Comparison of ENCODE assay signal across 11 cellular contexts in genomic region chr22:23204541-23205157, GRCh38. TPM values are rescaled to one million over a fixed set of nuclear protein-coding genes. Genes with fewer than 3 reads are reported as not detected.
DNase-seq lines count a peak whose midpoint lies in the region; ATAC-seq, FAIRE-seq and TF ChIP-seq lines count a peak whose summit lies in the region.
"Had no signal": no experiment of that assay in that cellular context is flagged by ENCODE, and none has a peak within 500 bp of the region (broad histone marks: within the 10 kb centered on the region; RNA-seq: fewer than 3 reads in every experiment).

No MANE protein-coding gene starts in this region.

- no peak overlapping the region for H4K5ac ChIP-seq in H1 (ENCODE audit: insufficient read length, low read depth, low read length)

- no peak overlapping the region for H3K14ac ChIP-seq in H1 (ENCODE audit: insufficient read length)

- H3K4ac ChIP-seq in H1 (replicated peaks; ENCODE audit: insufficient read length, low read depth, low read length) = no peak overlapping the region

- no peak overlapping the region for H3K56ac ChIP-seq in H1 (replicated peaks; ENCODE audit: insufficient read length, low read depth, low read length)

- peak overlapping the region; percentile 63 for H4K8ac ChIP-seq in H1 (ENCODE audit: extremely low read depth, insufficient read depth, low read length)

- H3K23me2 ChIP-seq in H1 (ENCODE audit: low read depth, low read length) = peaks cover 2% of the 10 kb centered on the region; the same call in 1 of the 2 replicates

- TF ChIP-seq EP300 in H1 (IDR thresholded peaks at IDR 0.05; ENCODE audit: borderline replicate concordance in 1 of 2, low read depth in 2 of 2, low read length in 2 of 2) = no peak

- no peak for TF ChIP-seq RAD21 in H1 (IDR thresholded peaks at IDR 0.05 in 1 of 2, conservative IDR thresholded peaks at IDR 0.05 in 1 of 2; ENCODE audit: low read depth in 2 of 2, low read length in 2 of 2)

- POLR2A ChIA-PET in H1 (lab: Charles Lee; ENCODE audit: partially characterized antibody) = interaction anchor here (0.9 to 1.4 kb wide), 4 partner anchors 8 to 37 kb away, joined by 3 to 4 read pairs (median 3); partner anchors contain the start of gene BCR

- no peak for TF ChIP-seq POLR2A in H1 (IDR thresholded peaks at IDR 0.05; ENCODE audit: control extremely low read depth in 1 of 2, low read depth in 2 of 2, low read length in 2 of 2)

- no peak overlapping the region for H3K4me2 ChIP-seq in H1 (ENCODE audit: insufficient read depth in 1 of 2, low read depth in 2 of 2, low read length in 2 of 2)
- H3K4me2 ChIP-seq: BLaER1, GM23338 had no signal

- no peak overlapping the region for H2AK5ac ChIP-seq in H1 (ENCODE audit: low read depth, low read length)

- H2BK120ac ChIP-seq in H1 (replicated peaks; ENCODE audit: low read depth, low read length) = no peak overlapping the region

- H3K79me1 ChIP-seq in H1 (ENCODE audit: low read depth, low read length) = peaks cover 27% of the 10 kb centered on the region

- H2BK5ac ChIP-seq in H1 (ENCODE audit: low read depth, low read length) = peak overlapping the region; percentile 71

- no peak for ATAC-seq in GM19397 (IDR thresholded peaks at IDR 0.05; ENCODE audit: unreplicated experiment)
- ATAC-seq: GM12878, GM23338 had no signal

- no peak overlapping the region for H3K27ac ChIP-seq in H1 (ENCODE audit: low read depth, low read length)
- H3K27ac ChIP-seq: BLaER1 had no signal

- no peak overlapping the region for H4K91ac ChIP-seq in H1 (replicated peaks; ENCODE audit: insufficient read length, low read length)

- no peak overlapping the region for H3K9ac ChIP-seq in H1 (replicated peaks in 1 of 4; ENCODE audit: extremely low read depth in 1 of 4, low read depth in 3 of 4, low read length in 3 of 4)
- H3K9ac ChIP-seq: BLaER1 had no signal

- peaks cover 23 to 36% of the 10 kb centered on the region in 2 experiments for H4K20me1 ChIP-seq in H1 (replicated peaks in 1 of 2; ENCODE audit: control insufficient read depth in 1 of 2, insufficient read depth in 2 of 2, low read length in 2 of 2)

- CTCF ChIA-PET in H1 (lab: Charles Lee; ENCODE audit: partially characterized antibody) = interaction anchor here (0.6 to 2.3 kb wide), 8 partner anchors 10 to 1200 kb away, joined by 3 to 10 read pairs (median 4); no protein-coding TSS in a partner anchor

- DNase-seq in A172 (ENCODE audit: low spot score) (peak; percentile 32), NCI-H2196 (lab: John Stamatoyannopoulos, UW; ENCODE audit: unreplicated experiment) (peak; percentile 46), H1 (ENCODE audit: low read depth in 1 of 2, low spot score in 2 of 2) (no peak), myocyte (ENCODE audit: low read depth) (peak; percentile 79), Kasumi-1 (lab: John Stamatoyannopoulos, UW) (no peak), retina (no peak), ACHN (no peak)

- H3K9me3 ChIP-seq in H1 (ENCODE audit: insufficient read depth in 2 of 2, low read depth in 1 of 2, low read length in 1 of 2) = no peaks in the 10 kb centered on the region
- H3K9me3 ChIP-seq: BLaER1 had no signal

- peak overlapping the region; percentile 39; the same call in 1 of the 2 replicates for H2BK12ac ChIP-seq in H1 (ENCODE audit: low read depth, low read length)

- no peak overlapping the region; the same call in 1 of the 2 replicates for H3K18ac ChIP-seq in H1 (ENCODE audit: extremely low read depth, low read length)

- H3K36me3 ChIP-seq in H1 (ENCODE audit: control insufficient read depth in 2 of 4, insufficient read depth in 4 of 4, low read length in 3 of 4) = 0 out of 8 replicates have a peak, but pooled peaks cover 0 to 6% (median 0%) of the 10 kb centered on the region in 4 experiments

- TF ChIP-seq CTCF in H1 (IDR thresholded peaks at IDR 0.05; ENCODE audit: control extremely low read depth in 1 of 3, insufficient read depth in 1 of 3, low read depth in 1 of 3, low read length in 3 of 3) = no peak

- peaks cover 0 to 14% (median 3%) of the 10 kb centered on the region in 4 experiments; a peak in 4 of 7 replicates for H3K4me1 ChIP-seq in H1 (replicated peaks in 1 of 4; ENCODE audit: control insufficient read depth in 3 of 4, insufficient read depth in 4 of 4, low read length in 3 of 4)

- H3K27me3 ChIP-seq in H1 (replicated peaks in 1 of 4; ENCODE audit: control insufficient read depth in 3 of 4, extremely low read depth in 1 of 4, insufficient read depth in 3 of 4, low read length in 3 of 4) = no peaks in the 10 kb centered on the region
- H3K27me3 ChIP-seq: BLaER1 had no signal

- in situ Hi-C loops in ACHN (cut with HindIII; ENCODE audit: low pct_ligation_motif_present, low pct_unique_long_range_greater_than_20kb, low sequenced_read_pairs) = no loop called here

- no peak overlapping the region for H2BK15ac ChIP-seq in H1 (ENCODE audit: low read length)

- FAIRE-seq in H1 (lab: Jason Lieb, UNC) = no peak
- FAIRE-seq: GM12878 had no signal

- no peak overlapping the region for H3K4me3 ChIP-seq in H1 (ENCODE audit: extremely low read depth in 1 of 4, insufficient read depth in 2 of 4, low read depth in 3 of 4, low read length in 4 of 4)
- H3K4me3 ChIP-seq: BLaER1, GM12878, GM23338 had no signal

- no peak overlapping the region for H2BK20ac ChIP-seq in H1 (ENCODE audit: low read length)

- H3K23ac ChIP-seq in H1 (ENCODE audit: insufficient read length) = no peak overlapping the region

- peaks cover 16 to 92% of the 10 kb centered on the region in 2 experiments for H3K79me2 ChIP-seq in H1 (ENCODE audit: control insufficient read depth in 1 of 2, insufficient read depth in 2 of 2, low read length in 2 of 2)

- H2AFZ ChIP-seq in H1 (ENCODE audit: low read length) = no peak overlapping the region
- H2AFZ ChIP-seq: GM23338 had no signal

- WGBS in H1 (ENCODE audit: extremely low coverage in 1 of 2, insufficient coverage in 1 of 2, insufficient read length in 1 of 2, insufficient replicate concordance in 2 of 2, low coverage in 1 of 2, low lambda C conversion rate in 2 of 2, missing lambda C conversion rate in 1 of 2), 2 experiments = 86% methylated on average over 11 of the region's 11 CpGs; no CpG with 5 or more reads in 1 of the 2 experiments

TF ChIP-seq in H1, 55 proteins besides CTCF, POLR2A, EP300 and RAD21:
- TF ChIP-seq CEBPB (IDR thresholded peaks at IDR 0.05; ENCODE audit: low read depth, low read length) = no peak
- TF ChIP-seq SP1 (IDR thresholded peaks at IDR 0.05; ENCODE audit: low read depth, low read length) = no peak
- no peak for TF ChIP-seq CHD1 (IDR thresholded peaks at IDR 0.05; ENCODE audit: low read depth, low read length)
- no peak for TF ChIP-seq SP4 (IDR thresholded peaks at IDR 0.05; ENCODE audit: low read length)
- no peak for TF ChIP-seq MAFK (IDR thresholded peaks at IDR 0.05; ENCODE audit: low read depth, low read length)
- no peak for TF ChIP-seq HDAC6 (IDR thresholded peaks at IDR 0.05; ENCODE audit: low read depth, low read length)
- no peak for TF ChIP-seq CHD2 (IDR thresholded peaks at IDR 0.05; ENCODE audit: low read length)
- no peak for TF ChIP-seq RBBP5 (IDR thresholded peaks at IDR 0.05; ENCODE audit: borderline replicate concordance, low read depth, low read length)
- no peak for TF ChIP-seq BCL11A (IDR thresholded peaks at IDR 0.05; ENCODE audit: low read depth in 2 of 2, low read length in 2 of 2)
- no peak for TF ChIP-seq USF2 (IDR thresholded peaks at IDR 0.05; ENCODE audit: low read length)
- no peak for TF ChIP-seq CTBP2 (IDR thresholded peaks at IDR 0.05; ENCODE audit: borderline replicate concordance, insufficient read depth, insufficient read length, low read length)
- TF ChIP-seq POLR2AphosphoS5 (IDR thresholded peaks at IDR 0.05; ENCODE audit: low read depth, low read length) = no peak

RNA-seq across cellular contexts. Expression of gene BCR, which starts 24.3 kb away (rescaled TPM):
- total RNA-seq in A172 (2014; rRNA removed; shearing (Covaris generic)) = 12.1 and 28.1 TPM in 2 replicates
- 122 and 130 TPM in 2 replicates for total RNA-seq in H1 (2021; fragmentation: NEBNext Ultra II Directional; extraction: Animal tissue kit (Norgen Biotek cat#: 25700))
- 66.7 and 110 TPM in 2 replicates for polyA plus RNA-seq in H1 (2011; rRNA removed)
- 101 TPM for polyA plus RNA-seq in H1 (2011; cell fraction: cytosol; rRNA removed)
- 162 TPM for polyA plus RNA-seq in H1 (2011; cell fraction: nucleus; rRNA removed)
- polyA plus RNA-seq in H1 (2012, experiment 1 of 2) = 76.6 to 172 TPM (median 129 TPM) in 4 replicates
- polyA plus RNA-seq in H1 (2012, experiment 2 of 2) = 53.7 TPM
- 37.8 TPM for polyA plus RNA-seq in H1 (2013, experiment 1 of 2)
- polyA plus RNA-seq in H1 (2013, experiment 2 of 2) = 37.4 TPM
- polyA minus RNA-seq in H1 (2011; rRNA and poly(A)+ RNA removed) = 150 and 166 TPM in 2 replicates
- 183 TPM for polyA minus RNA-seq in H1 (2011; cell fraction: cytosol; rRNA and poly(A)+ RNA removed)
- polyA minus RNA-seq in H1 (2011; cell fraction: nucleus; rRNA and poly(A)+ RNA removed) = 71.0 TPM
- total RNA-seq in myocyte = 18.1 and 42.0 TPM in 2 replicates
- 63.9 TPM for polyA plus RNA-seq in myocyte (2012)

RNA-seq across cellular contexts. Expression of gene RAB36, which starts 59.4 kb away (rescaled TPM):
- 6.1 and 6.6 TPM in 2 replicates for total RNA-seq in A172 (2014; rRNA removed; shearing (Covaris generic))
- total RNA-seq in H1 (2021; fragmentation: NEBNext Ultra II Directional; extraction: Animal tissue kit (Norgen Biotek cat#: 25700)) = 1.0 and 1.1 TPM in 2 replicates
- polyA plus RNA-seq in H1 (2011; rRNA removed) = 1.4 and 1.5 TPM in 2 replicates
- 0.75 TPM for polyA plus RNA-seq in H1 (2011; cell fraction: cytosol; rRNA removed)
- polyA plus RNA-seq in H1 (2011; cell fraction: nucleus; rRNA removed) = 0.86 TPM
- polyA plus RNA-seq in H1 (2012, experiment 1 of 2) = 0.84 to 1.0 TPM (median 0.98 TPM) in 4 replicates
- 0.87 TPM for polyA plus RNA-seq in H1 (2012, experiment 2 of 2)
- 0.79 TPM for polyA plus RNA-seq in H1 (2013, experiment 1 of 2)
- polyA plus RNA-seq in H1 (2013, experiment 2 of 2) = 0.79 TPM
- 1.0 and 1.5 TPM in 2 replicates for polyA minus RNA-seq in H1 (2011; rRNA and poly(A)+ RNA removed)
- polyA minus RNA-seq in H1 (2011; cell fraction: cytosol; rRNA and poly(A)+ RNA removed) = 0.44 TPM
- 0.70 TPM for polyA minus RNA-seq in H1 (2011; cell fraction: nucleus; rRNA and poly(A)+ RNA removed)
- total RNA-seq in myocyte = 0.08 and 0.21 TPM in 2 replicates
- polyA plus RNA-seq in myocyte (2012) = 0.15 TPM

Comparison
In these comparisons a context has a peak if more than half of its experiments do, and no peak if none do; other contexts are left out.
1. DNase-seq: peak in A172 (single experiment), NCI-H2196 (single experiment) and myocyte (single experiment); none in H1 (0 of 2), Kasumi-1 (0 of 2), retina (single experiment) and ACHN (single experiment).